Comparison of ENCODE assay signal across 9 cellular contexts in genomic region chr11:44609028-44609782, GRCh38. TPM values are rescaled to one million over a fixed set of nuclear protein-coding genes. Genes with fewer than 3 reads are reported as not detected.
DNase-seq lines count a peak whose midpoint lies in the region; ATAC-seq and TF ChIP-seq lines count a peak whose summit lies in the region.
"Had no signal": no experiment of that assay in that cellular context is flagged by ENCODE, and none has a peak within 500 bp of the region (broad histone marks: within the 10 kb centered on the region; RNA-seq: fewer than 3 reads in every experiment).

No MANE protein-coding gene starts in this region.

- CTCF ChIA-PET in CD8-positive, alpha-beta memory T cell (lab: Charles Lee): interaction anchor here (0.9 to 17.3 kb wide), 3 partner anchors 13 to 48 kb away, joined by 3 to 532 read pairs (median 3); partner anchors contain the start of gene CD82

- H3K9me3 ChIP-seq in CD8-positive, alpha-beta memory T cell (ENCODE audit: low read length): no peaks in the 10 kb centered on the region
- H3K9me3 ChIP-seq in aorta (ENCODE audit: control insufficient read depth, low read length): no peaks in the 10 kb centered on the region

- H3K4me1 ChIP-seq in CD8-positive, alpha-beta memory T cell (ENCODE audit: insufficient read depth, low read length): peaks cover 60% of the 10 kb centered on the region
- no peaks in the 10 kb centered on the region for H3K4me1 ChIP-seq in aorta (ENCODE audit: control insufficient read depth in 1 of 2, insufficient read depth in 2 of 2, low read length in 2 of 2)

- TF ChIP-seq CTCF in brain microvascular endothelial cell (IDR thresholded peaks at IDR 0.05; ENCODE audit: low read depth, low read length, missing control alignments) (no peak), nephron progenitor cell (IDR thresholded peaks at IDR 0.05) (no peak)

- WGBS in aorta, 2 donors: 46 to 57% methylated on average over 11 of the region's 11 CpGs

- peaks cover 0 to 38% (median 8%) of the 10 kb centered on the region in 3 donors for H3K36me3 Mint-ChIP-seq in CD8-positive, alpha-beta memory T cell
- peaks cover 60% of the 10 kb centered on the region for H3K36me3 Mint-ChIP-seq in activated naive CD8-positive, alpha-beta T cell treated with anti-CD3 and anti-CD28 coated beads for 36 hours
- H3K36me3 Mint-ChIP-seq in nephron progenitor cell (ENCODE audit: low read depth): no peaks in the 10 kb centered on the region

- no peak overlapping the region for H3K4me3 ChIP-seq in CD8-positive, alpha-beta memory T cell (ENCODE audit: low read length)
- H3K4me3 ChIP-seq in aorta (ENCODE audit: low read length in 2 of 2) (no peak overlapping the region), brain microvascular endothelial cell (ENCODE audit: low read depth, low read length) (no peak overlapping the region)

- intact Hi-C loops in aorta (cut with DNase I): no loop called here

- ATAC-seq in GM19397 (IDR thresholded peaks at IDR 0.05; ENCODE audit: unreplicated experiment) (peak; percentile 50), HG03442 (IDR thresholded peaks at IDR 0.05; ENCODE audit: unreplicated experiment) (peak; percentile 45), aorta (ENCODE audit: low FRiP score) (peak; percentile 30)

- no peaks in the 10 kb centered on the region for H3K9me3 Mint-ChIP-seq in CD8-positive, alpha-beta memory T cell
- H3K9me3 Mint-ChIP-seq in activated naive CD8-positive, alpha-beta T cell treated with anti-CD3 and anti-CD28 coated beads for 36 hours: no peaks in the 10 kb centered on the region
- no peaks in the 10 kb centered on the region for H3K9me3 Mint-ChIP-seq in nephron progenitor cell
- H3K9me3 Mint-ChIP-seq: neural crest cell had no signal

- H3K27me3 ChIP-seq in CD8-positive, alpha-beta memory T cell (ENCODE audit: insufficient read depth, low read length, poor library complexity, severe bottlenecking): no peaks in the 10 kb centered on the region
- H3K27me3 ChIP-seq in aorta (ENCODE audit: control insufficient read depth in 1 of 2, insufficient read depth in 2 of 2, low read length in 1 of 2): no peaks in the 10 kb centered on the region
- H3K27me3 ChIP-seq in brain microvascular endothelial cell (replicated peaks): no peaks in the 10 kb centered on the region

- H3K27ac Mint-ChIP-seq in CD8-positive, alpha-beta memory T cell: peak overlapping the region; percentile 90 to 99 (median 96)
- H3K27ac Mint-ChIP-seq in activated naive CD8-positive, alpha-beta T cell treated with anti-CD3 and anti-CD28 coated beads for 36 hours: peak overlapping the region; percentile 87
- no peak overlapping the region for H3K27ac Mint-ChIP-seq in nephron progenitor cell

- H3K36me3 ChIP-seq in CD8-positive, alpha-beta memory T cell (ENCODE audit: insufficient read depth, low read length): no peaks in the 10 kb centered on the region
- no peaks in the 10 kb centered on the region for H3K36me3 ChIP-seq in aorta (ENCODE audit: control insufficient read depth in 1 of 2, insufficient read depth in 2 of 2, low read length in 1 of 2)
- peaks cover 26% of the 10 kb centered on the region for H3K36me3 ChIP-seq in brain microvascular endothelial cell (replicated peaks)

- peak overlapping the region; percentile 1 to 76 (median 65) for H3K4me3 Mint-ChIP-seq in CD8-positive, alpha-beta memory T cell
- no peak overlapping the region for H3K4me3 Mint-ChIP-seq in activated naive CD8-positive, alpha-beta T cell treated with anti-CD3 and anti-CD28 coated beads for 36 hours
- no peak overlapping the region for H3K4me3 Mint-ChIP-seq in nephron progenitor cell
- H3K4me3 Mint-ChIP-seq: neural crest cell had no signal

- no peaks in the 10 kb centered on the region for H3K27me3 Mint-ChIP-seq in CD8-positive, alpha-beta memory T cell
- H3K27me3 Mint-ChIP-seq in activated naive CD8-positive, alpha-beta T cell treated with anti-CD3 and anti-CD28 coated beads for 36 hours: no peaks in the 10 kb centered on the region
- H3K27me3 Mint-ChIP-seq in nephron progenitor cell (ENCODE audit: low read depth, poor library complexity): peaks cover 8% of the 10 kb centered on the region

- peak overlapping the region; percentile 51 for H3K27ac ChIP-seq in CD8-positive, alpha-beta memory T cell (ENCODE audit: low read depth, low read length)
- peak overlapping the region in 1 of 2 donors; percentile 58 for H3K27ac ChIP-seq in aorta (ENCODE audit: low read depth in 1 of 2, low read length in 2 of 2)
- no peak overlapping the region for H3K27ac ChIP-seq in brain microvascular endothelial cell

- POLR2A ChIA-PET in CD8-positive, alpha-beta memory T cell (lab: Charles Lee): interaction anchor here (1.3 kb wide), 2 partner anchors 9 to 50 kb away, joined by 3 read pairs; no protein-coding TSS in a partner anchor

- H3K4me1 Mint-ChIP-seq in CD8-positive, alpha-beta memory T cell: peaks cover 54 to 71% (median 64%) of the 10 kb centered on the region in 3 donors
- H3K4me1 Mint-ChIP-seq in activated naive CD8-positive, alpha-beta T cell treated with anti-CD3 and anti-CD28 coated beads for 36 hours: peaks cover 70% of the 10 kb centered on the region
- peaks cover 30% of the 10 kb centered on the region for H3K4me1 Mint-ChIP-seq in nephron progenitor cell

- in situ Hi-C loops in brain microvascular endothelial cell (cut with HindIII; ENCODE audit: low pct_ligation_motif_present, low sequenced_read_pairs): no loop called here

- DNase-seq in CD8-positive, alpha-beta memory T cell: peak; percentile 20 to 65 (median 23)
- DNase-seq in activated naive CD8-positive, alpha-beta T cell treated with anti-CD3 and anti-CD28 coated beads for 36 hours: peak; percentile 24
- DNase-seq in aorta (no peak), NCI-H524 treated with DMSO at 0.1 percent for 48 hours (lab: John Stamatoyannopoulos, UW) (no peak), brain microvascular endothelial cell (no peak), nephron progenitor cell (no peak)

RNA-seq across cellular contexts. Expression of gene CD82, which starts 43.7 kb away (rescaled TPM):
- 100 to 1,000 TPM; 356 to 388 TPM for total RNA-seq in CD8-positive, alpha-beta memory T cell
- 131 TPM for polyA plus RNA-seq in CD8-positive, alpha-beta memory T cell
- total RNA-seq in activated naive CD8-positive, alpha-beta T cell treated with anti-CD3 and anti-CD28 coated beads for 36 hours: 100 to 1,000 TPM; 339 to 343 TPM
- total RNA-seq in aorta: 10 to 100 TPM; 44.1 to 64.6 TPM
- 10 to 100 TPM; 21.0 to 48.2 TPM for polyA plus RNA-seq in aorta

Comparison
In these comparisons a context has a peak if more than half of its experiments do, and no peak if none do; other contexts are left out.
1. DNase-seq: peak in CD8-positive, alpha-beta memory T cell (5 of 5) and activated naive CD8-positive, alpha-beta T cell treated with anti-CD3 and anti-CD28 coated beads for 36 hours (single experiment); none in aorta (0 of 2), NCI-H524 treated with DMSO at 0.1 percent for 48 hours (single experiment), brain microvascular endothelial cell (single experiment) and nephron progenitor cell (single experiment).
2. H3K4me3 Mint-ChIP-seq: peak in CD8-positive, alpha-beta memory T cell (7 of 7); none in activated naive CD8-positive, alpha-beta T cell treated with anti-CD3 and anti-CD28 coated beads for 36 hours (single experiment) and nephron progenitor cell (single experiment).
3. RNA of gene CD82, which starts 43.7 kb away (total RNA-seq): 356 to 388 TPM in CD8-positive, alpha-beta memory T cell and 339 to 343 TPM in activated naive CD8-positive, alpha-beta T cell treated with anti-CD3 and anti-CD28 coated beads for 36 hours; 44.1 to 64.6 TPM in aorta; every median in the first group is over 4 times any median in the second.
4. Peak in every context shown above with its lines, with median percentiles within 50 percentile points of each other: ATAC-seq.